Comparison of ENCODE assay signal across 8 cellular contexts in genomic region chr10:27153855-27154198, GRCh38. TPM values are rescaled to one million over a fixed set of nuclear protein-coding genes. Genes with fewer than 3 reads are reported as not detected.
DNase-seq lines count a peak whose midpoint lies in the region; ATAC-seq and TF ChIP-seq lines count a peak whose summit lies in the region.

No MANE protein-coding gene starts in this region.

- H3K9me2 ChIP-seq in GM23338 (ENCODE audit: insufficient read depth), result no peaks in the 10 kb centered on the region

- H3K27me3 Mint-ChIP-seq in GM23338 (ENCODE audit: insufficient read depth, low read depth, poor library complexity), result peaks cover 6% of the 10 kb centered on the region

- DNase-seq in DMS 273 (lab: John Stamatoyannopoulos, UW; ENCODE audit: unreplicated experiment) (peak; percentile 49), DMS 273 treated with DMSO at 0.1 percent for 48 hours (lab: John Stamatoyannopoulos, UW) (no peak), GM23338 (ENCODE audit: low spot score) (peak; percentile 24), NB4 (ENCODE audit: low read depth) (peak; percentile 16), cardiac fibroblast (ENCODE audit: low read depth in 2 of 2) (peak; percentile 25 to 27), lower leg skin (ENCODE audit: low spot score in 2 of 2) (no peak), stromal cell of bone marrow (ENCODE audit: low read depth) (peak; percentile 14), COR-L47 (lab: John Stamatoyannopoulos, UW) (no peak)

- TF ChIP-seq CTCF in GM23338 (conservative IDR thresholded peaks at IDR 0.05; ENCODE audit: low read depth in 2 of 2) (no peak), NB4 (IDR thresholded peaks at IDR 0.05; ENCODE audit: low read depth, low read length) (no peak), cardiac fibroblast (IDR thresholded peaks at IDR 0.05; ENCODE audit: low read depth, low read length) (no peak), lower leg skin (IDR thresholded peaks at IDR 0.05) (no peak)

- H3F3A ChIP-seq in GM23338 (replicated peaks; ENCODE audit: low read depth), result peaks cover 5% of the 10 kb centered on the region; the same call in 1 of the 2 replicates

- H3K4me1 Mint-ChIP-seq in GM23338, result peaks cover 29% of the 10 kb centered on the region

- WGBS in lower leg skin, 2 donors, result 0% methylated on average over 19 of the region's 19 CpGs

- H3K4me2 ChIP-seq in GM23338, result peak overlapping the region; percentile 92

- H3K4me3 ChIP-seq in GM23338 (peak overlapping the region; percentile 90), NB4 (ENCODE audit: low read depth, low read length) (peak overlapping the region; percentile 90), cardiac fibroblast (replicated peaks in 1 of 2; ENCODE audit: low read depth in 2 of 2, low read length in 2 of 2) (peak overlapping the region; percentile 65 to 95), lower leg skin (ENCODE audit: low read depth, poor library complexity, severe bottlenecking) (peak overlapping the region; percentile 91)

- peaks cover 53% of the 10 kb centered on the region for H3K36me3 Mint-ChIP-seq in GM23338 (ENCODE audit: low read depth)

- peaks cover 88% of the 10 kb centered on the region for H3K79me2 ChIP-seq in GM23338 (replicated peaks; ENCODE audit: insufficient read depth)

- H3K27ac Mint-ChIP-seq in GM23338, result peak overlapping the region; percentile 99

- ATAC-seq in GM23338, result no peak

- H3K4me3 Mint-ChIP-seq in GM23338, result peak overlapping the region; percentile 99

- no peaks in the 10 kb centered on the region for H3K27me3 ChIP-seq in GM23338 (ENCODE audit: insufficient read depth)

- H3K9me3 Mint-ChIP-seq in GM23338, result no peaks in the 10 kb centered on the region

- H2AFZ ChIP-seq in GM23338, result no peak overlapping the region

- TF ChIP-seq POLR2A in NB4 (IDR thresholded peaks at IDR 0.05; ENCODE audit: extremely low read depth, insufficient read length), result no peak
- TF ChIP-seq POLR2A in lower leg skin (IDR thresholded peaks at IDR 0.05), result no peak

- peaks cover 38% of the 10 kb centered on the region for H4K20me1 ChIP-seq in GM23338 (replicated peaks; ENCODE audit: insufficient read depth)

- peaks cover 11% of the 10 kb centered on the region; the same call in 1 of the 2 replicates for H3K36me3 ChIP-seq in GM23338 (ENCODE audit: insufficient read depth)

- H3K4me1 ChIP-seq in GM23338 (ENCODE audit: insufficient read depth), result peaks cover 13% of the 10 kb centered on the region

- intact Hi-C loops in lower leg skin (cut with DNase I; ENCODE audit: low total_unique reads), result no loop called here

- H3K27ac ChIP-seq in GM23338 (ENCODE audit: low read depth), result peak overlapping the region; percentile 99

TF ChIP-seq in GM23338, 12 proteins besides CTCF, POLR2A, EP300 and RAD21 (continues in another document):
- TF ChIP-seq REST (IDR thresholded peaks at IDR 0.05; ENCODE audit: unreplicated experiment), result no peak
- no peak for TF ChIP-seq STAT1 (IDR thresholded peaks at IDR 0.05; ENCODE audit: unreplicated experiment)
- TF ChIP-seq CREB1 (CRISPR knock-in tag; IDR thresholded peaks at IDR 0.05; ENCODE audit: low read depth), result no peak
- TF ChIP-seq EZH2 (IDR thresholded peaks at IDR 0.05; ENCODE audit: low read depth, unreplicated experiment), result no peak
- TF ChIP-seq POLR2AphosphoS5 (IDR thresholded peaks at IDR 0.05; ENCODE audit: low read depth), result no peak
- TF ChIP-seq EZH2phosphoT487 (IDR thresholded peaks at IDR 0.05; ENCODE audit: unreplicated experiment), result no peak
- no peak for TF ChIP-seq ZNF331 (CRISPR knock-in tag; IDR thresholded peaks at IDR 0.05; ENCODE audit: low read depth)
- no peak for TF ChIP-seq ZNF462 (CRISPR knock-in tag; IDR thresholded peaks at IDR 0.05)
- TF ChIP-seq ZNF114 (CRISPR knock-in tag; IDR thresholded peaks at IDR 0.05), result no peak

RNA-seq across cellular contexts. Expression of gene YME1L1, which starts 0.4 kb away (rescaled TPM):
- total RNA-seq in GM23338 (2014; rRNA removed; shearing (Covaris generic)), result 94.3 and 105 TPM in 2 replicates
- 34.9 and 44.3 TPM in 2 replicates for polyA plus RNA-seq in GM23338 (2016; fragmentation: Nextera tagmentation; extraction: Ambion mirVana)
- total RNA-seq in lower leg skin, result 10 to 100 TPM; 46.5 to 68.4 (median 56.0) TPM

RNA-seq across cellular contexts. Expression of gene MASTL, which starts 1.3 kb away (rescaled TPM):
- total RNA-seq in GM23338 (2014; rRNA removed; shearing (Covaris generic)), result 40.0 and 43.1 TPM in 2 replicates
- 23.4 and 28.2 TPM in 2 replicates for polyA plus RNA-seq in GM23338 (2016; fragmentation: Nextera tagmentation; extraction: Ambion mirVana)
- 10 to 100 TPM in 2 of 4 donors, 1 to 10 TPM in 2; 6.2 to 13.9 (median 9.3) TPM for total RNA-seq in lower leg skin

RNA-seq across cellular contexts. Expression of gene ANKRD26, which starts 53.5 kb away (rescaled TPM):
- 7.1 and 7.9 TPM in 2 replicates for total RNA-seq in GM23338 (2014; rRNA removed; shearing (Covaris generic))
- polyA plus RNA-seq in GM23338 (2016; fragmentation: Nextera tagmentation; extraction: Ambion mirVana), result 13.1 and 23.1 TPM in 2 replicates
- total RNA-seq in lower leg skin, result 1 to 10 TPM; 2.4 to 4.7 (median 3.5) TPM

Comparison
In these comparisons a context has a peak if more than half of its experiments do, and no peak if none do; other contexts are left out.
1. DNase-seq: peak in DMS 273 (single experiment), GM23338 (single experiment), NB4 (single experiment), cardiac fibroblast (2 of 2) and stromal cell of bone marrow (single experiment); none in DMS 273 treated with DMSO at 0.1 percent for 48 hours (single experiment), lower leg skin (0 of 2) and COR-L47 (single experiment).
2. Peak in every context shown above with its lines, with median percentiles within 50 percentile points of each other: H3K4me3 ChIP-seq.